ENCODE assay signal across 8 cellular contexts in the genomic region with DNA sequence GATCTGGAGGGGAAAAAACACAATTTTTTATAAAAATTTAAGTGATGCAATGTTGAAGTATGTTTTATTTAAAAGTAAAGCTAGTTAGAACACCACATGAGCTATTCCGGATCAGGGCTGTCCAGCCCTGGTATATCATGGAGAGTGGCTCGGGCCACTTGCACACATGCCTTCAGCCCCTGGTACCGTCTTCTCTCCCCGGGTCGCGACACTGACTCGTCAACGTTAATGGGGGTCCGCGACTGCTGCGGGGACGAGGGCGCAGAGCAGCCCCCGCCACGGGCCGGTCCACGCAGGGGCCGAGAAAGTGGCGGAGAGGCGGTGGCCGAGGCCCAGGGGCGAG.
DNase-seq lines count a peak whose midpoint lies in the region; ATAC-seq and TF ChIP-seq lines count a peak whose summit lies in the region.

No MANE protein-coding gene starts in this region.

- TF ChIP-seq CTCF in choroid plexus epithelial cell (conservative IDR thresholded peaks at IDR 0.05; ENCODE audit: low read depth, low read length) (no peak), right lobe of liver (IDR thresholded peaks at IDR 0.05) (no peak)

- H3K36me3 Mint-ChIP-seq in activated CD4-positive, alpha-beta T cell treated with anti-CD3 and anti-CD28 coated beads, Interleukin-2, amount 10 ng/mL, durations not matched to agents 24 days and 14 days (ENCODE audit: low read depth), result no peaks in the 10 kb centered on the region

- peak overlapping the region; percentile 49 for H3K4me3 Mint-ChIP-seq in activated CD4-positive, alpha-beta T cell treated with anti-CD3 and anti-CD28 coated beads, Interleukin-2, amount 10 ng/mL, durations not matched to agents 24 days and 14 days

- TF ChIP-seq POLR2A in right lobe of liver (IDR thresholded peaks at IDR 0.05), result no peak

- no peak overlapping the region for H3K27ac Mint-ChIP-seq in activated CD4-positive, alpha-beta T cell treated with anti-CD3 and anti-CD28 coated beads, Interleukin-2, amount 10 ng/mL, durations not matched to agents 24 days and 14 days

- H3K27ac ChIP-seq in right lobe of liver, result no peak overlapping the region
- no peak overlapping the region for H3K27ac ChIP-seq in thymus (ENCODE audit: low read depth)

- H3K27me3 Mint-ChIP-seq in activated CD4-positive, alpha-beta T cell treated with anti-CD3 and anti-CD28 coated beads, Interleukin-2, amount 10 ng/mL, durations not matched to agents 24 days and 14 days, result peaks cover 52% of the 10 kb centered on the region

- ATAC-seq in right lobe of liver (peak in 3 of 4 donors; percentile 5 to 35 (median 14)), GM19463 (IDR thresholded peaks at IDR 0.05; ENCODE audit: unreplicated experiment) (no peak)

- intact Hi-C loops in activated CD4-positive, alpha-beta T cell treated with anti-CD3 and anti-CD28 coated beads, Interleukin-2, amount 10 ng/mL, durations not matched to agents 24 days and 14 days (cut with micrococcal nuclease), result loop anchor here (5.0 kb wide), 1 partner anchor 306 kb away; no protein-coding TSS in a partner anchor
- intact Hi-C loops in right lobe of liver (cut with DNase I), result no loop called here

- H3K27me3 ChIP-seq in right lobe of liver (peaks cover 3 to 6% of the 10 kb centered on the region in 2 donors), thymus (ENCODE audit: control insufficient read depth, insufficient read depth) (peaks cover 37% of the 10 kb centered on the region)

- no peaks in the 10 kb centered on the region for H3K9me3 ChIP-seq in right lobe of liver
- H3K9me3 ChIP-seq in thymus (ENCODE audit: control insufficient read depth), result no peaks in the 10 kb centered on the region

- H3K4me1 Mint-ChIP-seq in activated CD4-positive, alpha-beta T cell treated with anti-CD3 and anti-CD28 coated beads, Interleukin-2, amount 10 ng/mL, durations not matched to agents 24 days and 14 days, result peaks cover 3% of the 10 kb centered on the region

- no peak for DNase-seq in activated CD4-positive, alpha-beta T cell treated with anti-CD3 and anti-CD28 coated beads, Interleukin-2, amount 10 ng/mL, durations not matched to agents 24 days and 14 days
- no peak for DNase-seq in activated CD4-positive, alpha-beta T cell treated with anti-CD3 and anti-CD28 coated beads for 48 hours
- DNase-seq in choroid plexus epithelial cell (ENCODE audit: low read depth) (peak; percentile 37), right lobe of liver (no peak), HT-29 (ENCODE audit: low spot score) (no peak)
- DNase-seq in activated CD4-positive, CD25-positive, alpha-beta regulatory T cell (lab: John Stamatoyannopoulos, UW), result no peak

- H3K9me3 Mint-ChIP-seq in activated CD4-positive, alpha-beta T cell treated with anti-CD3 and anti-CD28 coated beads, Interleukin-2, amount 10 ng/mL, durations not matched to agents 24 days and 14 days, result no peaks in the 10 kb centered on the region

- WGBS in right lobe of liver (ENCODE audit: insufficient coverage, low coverage, low lambda C conversion rate, missing lambda C conversion rate), result 31% methylated on average over 3 of the region's 22 CpGs
- 8% methylated on average over 22 of the region's 22 CpGs for WGBS in thymus

- H3K36me3 ChIP-seq in right lobe of liver (no peaks in the 10 kb centered on the region), thymus (ENCODE audit: control insufficient read depth, insufficient read depth) (no peaks in the 10 kb centered on the region)

- H3K4me3 ChIP-seq in choroid plexus epithelial cell (ENCODE audit: low read depth, low read length), result peak overlapping the region; percentile 71
- H3K4me3 ChIP-seq in right lobe of liver, result peak overlapping the region; percentile 52 to 76 (median 61)
- H3K4me3 ChIP-seq in thymus (ENCODE audit: low read length), result peak overlapping the region; percentile 49

- H3K4me1 ChIP-seq in right lobe of liver (peaks cover 0 to 8% (median 3%) of the 10 kb centered on the region in 4 donors), thymus (ENCODE audit: control insufficient read depth, insufficient read depth, low read length) (no peaks in the 10 kb centered on the region)
